In the genomic region with DNA sequence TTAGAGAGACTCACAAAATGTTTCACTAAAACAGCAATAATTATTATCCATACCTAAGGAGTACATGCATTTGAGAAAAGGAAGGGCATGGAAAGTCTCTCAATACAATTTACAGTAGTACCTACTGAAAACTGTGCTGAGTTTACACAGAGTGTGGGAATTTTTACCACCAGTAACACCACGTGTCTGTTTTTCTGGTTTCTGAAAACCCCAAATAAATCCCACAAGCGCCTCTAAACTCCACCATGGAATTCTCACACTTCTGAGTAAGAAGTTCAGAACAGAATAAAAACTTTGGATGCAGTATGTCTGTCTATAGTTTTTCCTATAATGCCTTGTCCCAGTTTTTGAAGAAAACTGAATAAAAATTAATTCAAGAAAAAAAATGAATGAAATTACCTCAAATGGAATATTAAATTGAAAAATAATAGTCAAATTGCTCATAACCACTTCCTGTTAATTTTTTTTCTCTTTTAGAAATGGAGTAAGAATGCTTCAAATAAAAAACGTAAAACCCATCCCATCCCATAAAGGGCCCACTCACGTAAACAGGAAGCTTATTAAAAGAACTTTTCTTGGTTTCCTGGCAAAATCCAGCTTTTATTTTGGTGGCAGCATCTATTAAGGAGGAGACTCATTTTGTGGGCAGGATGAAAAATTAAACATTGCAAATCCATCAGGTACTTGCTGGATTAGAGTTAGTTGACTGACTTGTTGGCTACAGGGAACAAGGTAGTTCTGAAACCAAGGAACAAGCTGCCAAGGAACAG, we compare ENCODE assay signal across 17 cellular contexts.
DNase-seq lines count a peak whose midpoint lies in the region; ATAC-seq and TF ChIP-seq lines count a peak whose summit lies in the region.
"Had no signal": no experiment of that assay in that cellular context is flagged by ENCODE, and none has a peak within 500 bp of the region (broad histone marks: within the 10 kb centered on the region; RNA-seq: fewer than 3 reads in every experiment).

No MANE protein-coding gene starts in this region.

- no peak for ATAC-seq in GM23338
- no peak for ATAC-seq in GM18907 (IDR thresholded peaks at IDR 0.05; ENCODE audit: unreplicated experiment)
- ATAC-seq: A549, HepG2 had no signal

- no peaks in the 10 kb centered on the region for H3F3A ChIP-seq in GM23338 (replicated peaks; ENCODE audit: low read depth)

- H3K4me1 Mint-ChIP-seq in GM23338 (peaks cover 31% of the 10 kb centered on the region), chondrocyte (ENCODE audit: low read depth) (peaks cover 64% of the 10 kb centered on the region), osteocyte (ENCODE audit: unreplicated experiment) (peaks cover 60% of the 10 kb centered on the region)

- H3K27me3 Mint-ChIP-seq in GM23338 (ENCODE audit: insufficient read depth, low read depth, poor library complexity): no peaks in the 10 kb centered on the region
- no peaks in the 10 kb centered on the region for H3K27me3 Mint-ChIP-seq in chondrocyte (ENCODE audit: low read depth)
- no peaks in the 10 kb centered on the region for H3K27me3 Mint-ChIP-seq in osteocyte (ENCODE audit: unreplicated experiment)
- H3K27me3 Mint-ChIP-seq: CD4-positive, alpha-beta memory T cell had no signal

- no peaks in the 10 kb centered on the region for H3K79me2 ChIP-seq in GM23338 (replicated peaks; ENCODE audit: insufficient read depth)

- H3K9me2 ChIP-seq in GM23338 (ENCODE audit: insufficient read depth): no peaks in the 10 kb centered on the region

- no peaks in the 10 kb centered on the region for H4K20me1 ChIP-seq in GM23338 (replicated peaks; ENCODE audit: insufficient read depth)

- peak overlapping the region; percentile 28; the same call in 1 of the 2 replicates for H2AFZ ChIP-seq in GM23338

- DNase-seq in GM23338 (ENCODE audit: low spot score) (no peak), M059J (ENCODE audit: low read depth) (peak; percentile 82), chondrocyte (ENCODE audit: low spot score) (no peak), osteocyte (ENCODE audit: extremely low spot score, unreplicated experiment) (no peak), NCI-H2081 treated with DMSO at 0.1 percent for 48 hours (lab: John Stamatoyannopoulos, UW) (no peak), OCI-M2 (lab: John Stamatoyannopoulos, UW; ENCODE audit: unreplicated experiment) (no peak)
- DNase-seq in activated CD4-positive, alpha-beta T cell treated with anti-CD3 and anti-CD28 coated beads, Interleukin-2, amount 50 U/mL, for 48 hours: no peak
- DNase-seq: BE2C; CD4-positive, alpha-beta memory T cell; DMS153; DMS79 treated with DMSO at 0.1 percent for 48 hours; GF-D8; H9 had no signal

- H3K27ac ChIP-seq in GM23338 (ENCODE audit: low read depth): no peak overlapping the region
- H3K27ac ChIP-seq: A549, C4-2B had no signal

- H3K9me3 Mint-ChIP-seq in GM23338 (peaks cover 1% of the 10 kb centered on the region; the same call in 1 of the 3 replicates), chondrocyte (ENCODE audit: low read depth) (no peaks in the 10 kb centered on the region), osteocyte (ENCODE audit: unreplicated experiment) (no peaks in the 10 kb centered on the region)
- H3K9me3 Mint-ChIP-seq: CD4-positive, alpha-beta memory T cell had no signal

- H3K27me3 ChIP-seq in GM23338 (ENCODE audit: insufficient read depth): no peaks in the 10 kb centered on the region
- H3K27me3 ChIP-seq: BE2C had no signal

- H3K4me3 Mint-ChIP-seq in GM23338: no peak overlapping the region
- H3K4me3 Mint-ChIP-seq in chondrocyte (ENCODE audit: unreplicated experiment): no peak overlapping the region
- no peak overlapping the region for H3K4me3 Mint-ChIP-seq in osteocyte (ENCODE audit: unreplicated experiment)
- H3K4me3 Mint-ChIP-seq: H9 had no signal

- no peak for TF ChIP-seq CTCF in GM23338 (conservative IDR thresholded peaks at IDR 0.05; ENCODE audit: low read depth in 2 of 2)
- TF ChIP-seq CTCF in chondrocyte (IDR thresholded peaks at IDR 0.05): no peak
- no peak for TF ChIP-seq CTCF in osteocyte (IDR thresholded peaks at IDR 0.05)

- H3K36me3 ChIP-seq in GM23338 (ENCODE audit: insufficient read depth): no peaks in the 10 kb centered on the region
- H3K36me3 ChIP-seq: BE2C had no signal

- H3K4me1 ChIP-seq in GM23338 (ENCODE audit: insufficient read depth): peaks cover 23% of the 10 kb centered on the region
- H3K4me1 ChIP-seq: BE2C had no signal

- H3K4me2 ChIP-seq in GM23338: no peak overlapping the region
- H3K4me2 ChIP-seq: A549 had no signal

- no peak overlapping the region for H3K27ac Mint-ChIP-seq in GM23338
- H3K27ac Mint-ChIP-seq in chondrocyte (ENCODE audit: unreplicated experiment): peak overlapping the region; percentile 37
- peak overlapping the region; percentile 52 for H3K27ac Mint-ChIP-seq in osteocyte (ENCODE audit: unreplicated experiment)

- H3K4me3 ChIP-seq in GM23338: no peak overlapping the region
- H3K4me3 ChIP-seq: A549 had no signal

- 0 out of 3 replicates have a peak, but pooled peaks cover under 1% of the 10 kb centered on the region for H3K36me3 Mint-ChIP-seq in GM23338 (ENCODE audit: low read depth)
- H3K36me3 Mint-ChIP-seq in chondrocyte (ENCODE audit: low read depth): no peaks in the 10 kb centered on the region
- no peaks in the 10 kb centered on the region for H3K36me3 Mint-ChIP-seq in osteocyte (ENCODE audit: unreplicated experiment)

TF ChIP-seq in GM23338, 12 proteins besides CTCF, POLR2A, EP300 and RAD21 (continues in another document):
- TF ChIP-seq NANOG (IDR thresholded peaks at IDR 0.05; ENCODE audit: borderline replicate concordance) (no peak), CREB1 (CRISPR knock-in tag; IDR thresholded peaks at IDR 0.05; ENCODE audit: low read depth) (no peak), POLR2AphosphoS5 (IDR thresholded peaks at IDR 0.05; ENCODE audit: low read depth) (no peak), ZNF114 (CRISPR knock-in tag; IDR thresholded peaks at IDR 0.05) (no peak), EZH2 (IDR thresholded peaks at IDR 0.05; ENCODE audit: low read depth, unreplicated experiment) (no peak), STAT1 (IDR thresholded peaks at IDR 0.05; ENCODE audit: unreplicated experiment) (no peak), EZH2phosphoT487 (IDR thresholded peaks at IDR 0.05; ENCODE audit: unreplicated experiment) (no peak), ZNF331 (CRISPR knock-in tag; IDR thresholded peaks at IDR 0.05; ENCODE audit: low read depth) (no peak), JUNB (IDR thresholded peaks at IDR 0.05; ENCODE audit: unreplicated experiment) (no peak)
- TF ChIP-seq, protein P1, sequence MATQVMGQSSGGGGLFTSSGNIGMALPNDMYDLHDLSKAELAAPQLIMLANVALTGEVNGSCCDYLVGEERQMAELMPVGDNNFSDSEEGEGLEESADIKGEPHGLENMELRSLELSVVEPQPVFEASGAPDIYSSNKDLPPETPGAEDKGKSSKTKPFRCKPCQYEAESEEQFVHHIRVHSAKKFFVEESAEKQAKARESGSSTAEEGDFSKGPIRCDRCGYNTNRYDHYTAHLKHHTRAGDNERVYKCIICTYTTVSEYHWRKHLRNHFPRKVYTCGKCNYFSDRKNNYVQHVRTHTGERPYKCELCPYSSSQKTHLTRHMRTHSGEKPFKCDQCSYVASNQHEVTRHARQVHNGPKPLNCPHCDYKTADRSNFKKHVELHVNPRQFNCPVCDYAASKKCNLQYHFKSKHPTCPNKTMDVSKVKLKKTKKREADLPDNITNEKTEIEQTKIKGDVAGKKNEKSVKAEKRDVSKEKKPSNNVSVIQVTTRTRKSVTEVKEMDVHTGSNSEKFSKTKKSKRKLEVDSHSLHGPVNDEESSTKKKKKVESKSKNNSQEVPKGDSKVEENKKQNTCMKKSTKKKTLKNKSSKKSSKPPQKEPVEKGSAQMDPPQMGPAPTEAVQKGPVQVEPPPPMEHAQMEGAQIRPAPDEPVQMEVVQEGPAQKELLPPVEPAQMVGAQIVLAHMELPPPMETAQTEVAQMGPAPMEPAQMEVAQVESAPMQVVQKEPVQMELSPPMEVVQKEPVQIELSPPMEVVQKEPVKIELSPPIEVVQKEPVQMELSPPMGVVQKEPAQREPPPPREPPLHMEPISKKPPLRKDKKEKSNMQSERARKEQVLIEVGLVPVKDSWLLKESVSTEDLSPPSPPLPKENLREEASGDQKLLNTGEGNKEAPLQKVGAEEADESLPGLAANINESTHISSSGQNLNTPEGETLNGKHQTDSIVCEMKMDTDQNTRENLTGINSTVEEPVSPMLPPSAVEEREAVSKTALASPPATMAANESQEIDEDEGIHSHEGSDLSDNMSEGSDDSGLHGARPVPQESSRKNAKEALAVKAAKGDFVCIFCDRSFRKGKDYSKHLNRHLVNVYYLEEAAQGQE (IDR thresholded peaks at IDR 0.05; ENCODE audit: unreplicated experiment): no peak
- TF ChIP-seq, protein P2, sequence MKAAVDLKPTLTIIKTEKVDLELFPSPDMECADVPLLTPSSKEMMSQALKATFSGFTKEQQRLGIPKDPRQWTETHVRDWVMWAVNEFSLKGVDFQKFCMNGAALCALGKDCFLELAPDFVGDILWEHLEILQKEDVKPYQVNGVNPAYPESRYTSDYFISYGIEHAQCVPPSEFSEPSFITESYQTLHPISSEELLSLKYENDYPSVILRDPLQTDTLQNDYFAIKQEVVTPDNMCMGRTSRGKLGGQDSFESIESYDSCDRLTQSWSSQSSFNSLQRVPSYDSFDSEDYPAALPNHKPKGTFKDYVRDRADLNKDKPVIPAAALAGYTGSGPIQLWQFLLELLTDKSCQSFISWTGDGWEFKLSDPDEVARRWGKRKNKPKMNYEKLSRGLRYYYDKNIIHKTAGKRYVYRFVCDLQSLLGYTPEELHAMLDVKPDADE (IDR thresholded peaks at IDR 0.05): no peak
